Comparison of ENCODE assay signal across 10 cellular contexts in the genomic region with DNA sequence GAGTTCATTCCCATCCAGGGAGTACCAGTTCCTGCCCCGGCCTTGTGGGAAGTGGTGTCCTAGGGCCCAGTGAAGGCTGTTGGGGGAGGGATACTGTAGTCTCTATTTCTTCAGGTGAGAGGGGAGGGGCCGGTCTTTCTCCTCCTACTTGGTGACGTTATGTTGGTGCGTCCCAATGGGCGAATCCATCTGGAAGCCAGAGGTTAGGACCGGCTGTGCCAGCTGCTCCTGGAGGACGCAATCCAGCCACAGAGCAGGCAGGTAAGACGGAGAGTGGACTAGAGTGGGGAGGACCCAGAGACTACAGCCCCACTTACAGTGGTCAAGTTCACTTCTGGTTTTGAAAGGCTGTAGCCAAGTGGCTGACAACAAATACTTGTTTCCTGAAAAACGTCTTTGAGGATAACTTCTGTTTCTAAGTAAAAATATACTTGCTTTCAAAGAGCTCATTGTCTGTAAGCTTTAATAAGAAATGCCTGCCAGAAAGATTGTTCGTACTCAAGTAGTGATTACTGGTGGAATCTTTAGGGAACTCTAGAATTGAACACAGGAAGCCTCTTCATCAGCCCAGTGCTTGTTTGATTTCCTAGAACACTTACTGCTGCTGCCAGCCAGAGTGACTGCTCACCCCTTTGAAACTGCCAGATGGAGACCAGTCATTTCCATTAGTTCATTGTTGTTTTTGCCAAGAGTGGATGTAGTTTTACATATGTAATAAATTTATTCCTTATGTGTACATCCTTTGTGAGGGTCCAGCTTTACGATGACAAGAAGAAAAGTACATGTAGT. TPM values are rescaled to one million over a fixed set of nuclear protein-coding genes. Genes with fewer than 3 reads are reported as not detected.
DNase-seq lines count a peak whose midpoint lies in the region; ATAC-seq lines count a peak whose summit lies in the region.
"Had no signal": no experiment of that assay in that cellular context is flagged by ENCODE, and none has a peak within 500 bp of the region (broad histone marks: within the 10 kb centered on the region; RNA-seq: fewer than 3 reads in every experiment).

No MANE protein-coding gene starts in this region.

- peak overlapping the region; percentile 31; the same call in 1 of the 2 replicates for H3K9ac ChIP-seq in GM23248

- 42 to 46% methylated on average over 11 of the region's 11 CpGs for WGBS in GM23248 (ENCODE audit: low coverage in 1 of 2, low lambda C conversion rate in 2 of 2, missing lambda C conversion rate in 2 of 2), 2 experiments

- H2AFZ ChIP-seq in GM23248, result no peak overlapping the region

- in situ Hi-C loops in GM23248 (cut with MboI), result no loop called here

- peaks cover 98% of the 10 kb centered on the region for H3K79me2 ChIP-seq in GM23248 (ENCODE audit: insufficient read depth)

- peak overlapping the region; percentile 61 for H3K4me2 ChIP-seq in GM23248 (ENCODE audit: unreplicated experiment)

- no peaks in the 10 kb centered on the region for H3K9me2 ChIP-seq in GM23248 (ENCODE audit: insufficient read depth)

- H3K27ac Mint-ChIP-seq in T-helper 17 cell, result peak overlapping the region; percentile 45
- H3K27ac Mint-ChIP-seq: stimulated activated naive B cell treated with anti-CD40 and anti-IgM and Interleukin-4, amounts not matched to agents 10 μg/mL and 1 μg/mL and 100 μg/mL, for 72 hours had no signal

- H3K27me3 ChIP-seq in GM23248 (replicated peaks; ENCODE audit: insufficient read depth), result no peaks in the 10 kb centered on the region
- H3K27me3 ChIP-seq: esophagus squamous epithelium had no signal

- peaks cover 21% of the 10 kb centered on the region for H4K20me1 ChIP-seq in GM23248 (ENCODE audit: insufficient read depth)

- H3K9me3 ChIP-seq in GM23248 (ENCODE audit: low read depth) (no peaks in the 10 kb centered on the region), T-helper 17 cell (ENCODE audit: control insufficient read depth, low read length, poor library complexity, severe bottlenecking) (no peaks in the 10 kb centered on the region)
- H3K9me3 ChIP-seq: esophagus squamous epithelium had no signal

- H3F3A ChIP-seq in GM23248 (ENCODE audit: insufficient read depth), result peaks cover 52% of the 10 kb centered on the region

- DNase-seq in GM23248 (peak; percentile 81), T-helper 17 cell (no peak), glomerular endothelial cell (ENCODE audit: extremely low read depth, low read depth, low spot score) (peak; percentile 23), pons (ENCODE audit: low spot score) (peak; percentile 69), NCI-H1930 (lab: John Stamatoyannopoulos, UW) (no peak), GF-D8 (lab: John Stamatoyannopoulos, UW) (no peak)
- DNase-seq: esophagus squamous epithelium; stimulated activated naive B cell treated with anti-CD40 and anti-IgM and Interleukin-4, amounts not matched to agents 10 μg/mL and 1 μg/mL and 100 μg/mL, for 72 hours had no signal

- H3K36me3 Mint-ChIP-seq in T-helper 17 cell (ENCODE audit: low read depth), result no peaks in the 10 kb centered on the region

- H3K4me3 ChIP-seq in GM23248, result 0 out of 2 replicates have a peak overlapping the region, but pooled peaks have one; percentile 2
- H3K4me3 ChIP-seq: esophagus squamous epithelium had no signal

- ATAC-seq in T-helper 17 cell (no peak), HG03457 (IDR thresholded peaks at IDR 0.05; ENCODE audit: unreplicated experiment) (no peak)
- ATAC-seq: stimulated activated naive B cell treated with anti-CD40 and anti-IgM and Interleukin-4, amounts not matched to agents 10 μg/mL and 1 μg/mL and 100 μg/mL, for 72 hours had no signal

- no peak overlapping the region for H3K4me3 Mint-ChIP-seq in T-helper 17 cell
- H3K4me3 Mint-ChIP-seq: activated T-helper 1 cell treated with anti-CD3 and anti-CD28 coated beads, Interleukin-12 subunit alpha, Interleukin-12 subunit beta, Interleukin-2, Interleukin-4 antibody, amounts not matched to agents 30 ng/mL and 10 ng/mL and 1 ng/mL, durations not matched to agents 14 hours and 24 hours and 36 hours; stimulated activated naive B cell treated with anti-CD40 and anti-IgM and Interleukin-4, amounts not matched to agents 10 μg/mL and 1 μg/mL and 100 μg/mL, for 72 hours had no signal

- peaks cover 43% of the 10 kb centered on the region for H3K4me1 Mint-ChIP-seq in T-helper 17 cell

- peak overlapping the region; percentile 58 for H3K27ac ChIP-seq in GM23248

- peaks cover 40% of the 10 kb centered on the region for H3K4me1 ChIP-seq in GM23248 (ENCODE audit: insufficient read depth)

- no peaks in the 10 kb centered on the region for H3K27me3 Mint-ChIP-seq in T-helper 17 cell
- H3K27me3 Mint-ChIP-seq: stimulated activated naive B cell treated with anti-CD40 and anti-IgM and Interleukin-4, amounts not matched to agents 10 μg/mL and 1 μg/mL and 100 μg/mL, for 72 hours had no signal

- no peaks in the 10 kb centered on the region for H3K36me3 ChIP-seq in GM23248 (ENCODE audit: low read depth)

RNA-seq across cellular contexts. Expression of a gene that starts 25.4 kb away (rescaled TPM):
- 9.5 and 10.5 TPM in 2 replicates for total RNA-seq in GM23248 (2014; rRNA removed; shearing (Covaris generic))
- polyA plus RNA-seq in GM23248 (2016; fragmentation: Nextera tagmentation; extraction: Ambion mirVana), result 33.2 and 36.0 TPM in 2 replicates
- total RNA-seq in T-helper 17 cell, result 100 to 1,000 TPM; 135 to 178 TPM
- 19.1 and 34.6 TPM in 2 replicates for total RNA-seq in glomerular endothelial cell

Comparison
In these comparisons a context has a peak if more than half of its experiments do, and no peak if none do; other contexts are left out.
1. DNase-seq: peak in GM23248 (single experiment), glomerular endothelial cell (single experiment) and pons (single experiment); none in T-helper 17 cell (0 of 3), NCI-H1930 (0 of 2) and GF-D8 (single experiment).